Comparison of ENCODE assay signal across 1 cellular context in the genomic region with DNA sequence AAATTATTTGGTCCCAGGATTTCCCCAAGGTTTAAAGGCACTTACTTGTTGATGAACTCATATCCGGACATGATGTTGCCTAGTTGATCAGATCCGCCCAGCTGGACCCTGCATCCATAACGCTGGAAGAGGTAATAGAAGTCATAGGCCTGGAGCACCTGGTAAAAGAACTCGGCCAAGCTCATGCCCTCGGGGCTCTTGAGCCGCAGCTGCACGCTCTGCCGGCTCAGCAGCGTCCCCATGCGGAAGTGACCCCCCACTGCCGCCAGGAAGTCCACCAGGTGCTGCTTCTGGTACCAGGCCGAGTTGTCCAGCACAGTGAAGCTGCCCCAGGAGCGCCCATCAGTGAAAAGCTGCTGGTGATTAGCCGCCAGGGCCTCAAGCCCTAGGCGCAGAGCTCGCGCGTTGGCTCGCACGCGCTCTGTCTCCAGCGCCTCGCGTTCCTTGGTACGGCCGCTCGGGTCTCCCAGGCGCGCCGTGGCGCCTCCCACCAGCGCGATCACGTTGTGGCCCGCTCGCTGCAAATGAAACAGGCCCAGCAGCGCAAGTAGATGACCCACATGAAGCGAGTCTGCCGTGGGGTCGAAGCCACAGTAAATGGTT.
A peak's percentile ranks its signal among the peaks of the same experiment; 100 is the strongest.
TF ChIP-seq lines count a peak whose summit lies in the region.

No MANE protein-coding gene starts in this region.

TF ChIP-seq in K562, 482 proteins besides CTCF, POLR2A, EP300 and RAD21 (continued from another document and continues in another):
- TF ChIP-seq TGIF2 (CRISPR knock-in tag; IDR thresholded peaks at IDR 0.05) (0 out of 2 replicates have a peak, but pooled peaks have one; percentile 49), GABPA (tag; conservative IDR thresholded peaks at IDR 0.05; ENCODE audit: low read depth) (peak; percentile 71), ZEB2 (IDR thresholded peaks at IDR 0.05) (no peak), FOSL1 (tag; conservative IDR thresholded peaks at IDR 0.05) (peak; percentile 28; the same call in 1 of the 2 replicates), ZFP30 (CRISPR knock-in tag; IDR thresholded peaks at IDR 0.05; ENCODE audit: borderline replicate concordance) (no peak), ZNF324 (CRISPR knock-in tag; IDR thresholded peaks at IDR 0.05) (no peak), ZFPM2 (CRISPR knock-in tag; IDR thresholded peaks at IDR 0.05) (no peak), RCOR1 (IDR thresholded peaks at IDR 0.05; ENCODE audit: borderline replicate concordance in 1 of 2, low read depth in 2 of 2, low read length in 2 of 2) (peak in 1 of 2 experiments; percentile 26; a peak in 1 of 4 replicates), L3MBTL2 (IDR thresholded peaks at IDR 0.05) (peak; percentile 62), POLR3A (IDR thresholded peaks at IDR 0.05; ENCODE audit: borderline replicate concordance, extremely low read depth, insufficient read depth, insufficient read length) (no peak), ZNF507 (tag; conservative IDR thresholded peaks at IDR 0.05) (no peak), STAG1 (CRISPR knock-in tag; IDR thresholded peaks at IDR 0.05; ENCODE audit: borderline replicate concordance) (peak; percentile 85; the same call in 1 of the 2 replicates), TEAD1 (CRISPR knock-in tag; IDR thresholded peaks at IDR 0.05) (peak in 1 of 2 experiments; percentile 9; a peak in 1 of 4 replicates), SAP30 (IDR thresholded peaks at IDR 0.05; ENCODE audit: borderline replicate concordance, insufficient read depth, low read depth, low read length, poor library complexity, severe bottlenecking) (peak; percentile 42), NONO (IDR thresholded peaks at IDR 0.05; ENCODE audit: low read depth in 2 of 2, low read length in 1 of 2) (peak in 1 of 2 experiments; percentile 15; a peak in 1 of 4 replicates), HNRNPH1 (optimal IDR thresholded peaks at IDR 0.05; ENCODE audit: low read depth, low read length) (no peak), KAT7 (CRISPR knock-in tag; IDR thresholded peaks at IDR 0.05; ENCODE audit: borderline replicate concordance) (peak; percentile 87; the same call in 1 of the 2 replicates), JUND (IDR thresholded peaks at IDR 0.05; ENCODE audit: borderline replicate concordance, low read depth, low read length) (peak; percentile 23; the same call in 1 of the 2 replicates), JUND (tag; IDR thresholded peaks at IDR 0.05; ENCODE audit: borderline replicate concordance, low read depth, low read length) (no peak), MYC (IDR thresholded peaks at IDR 0.05; ENCODE audit: low read depth, low read length) (peak; percentile 80), MYC (CRISPR knock-in tag; IDR thresholded peaks at IDR 0.05; ENCODE audit: borderline replicate concordance, low read depth) (no peak), ZNF766 (CRISPR knock-in tag; conservative IDR thresholded peaks at IDR 0.05) (0 out of 2 replicates have a peak, but pooled peaks have one; percentile 17), HDAC1 (IDR thresholded peaks at IDR 0.05) (peak in 1 of 2 experiments; percentile 68; a peak in 2 of 4 replicates), TBP (optimal IDR thresholded peaks at IDR 0.05; ENCODE audit: low read depth, low read length) (peak; percentile 47), POLR2G (IDR thresholded peaks at IDR 0.05; ENCODE audit: low read depth, low read length) (peak; percentile 85; the same call in 1 of the 2 replicates), SMARCA5 (IDR thresholded peaks at IDR 0.05) (peak; percentile 31; the same call in 1 of the 2 replicates), CHD4 (IDR thresholded peaks at IDR 0.05; ENCODE audit: insufficient read depth, insufficient replicate concordance, low read depth, low read length, poor library complexity, severe bottlenecking) (no peak), KLF13 (tag; IDR thresholded peaks at IDR 0.05; ENCODE audit: borderline replicate concordance, low read depth) (no peak)
- TF ChIP-seq, protein P1, sequence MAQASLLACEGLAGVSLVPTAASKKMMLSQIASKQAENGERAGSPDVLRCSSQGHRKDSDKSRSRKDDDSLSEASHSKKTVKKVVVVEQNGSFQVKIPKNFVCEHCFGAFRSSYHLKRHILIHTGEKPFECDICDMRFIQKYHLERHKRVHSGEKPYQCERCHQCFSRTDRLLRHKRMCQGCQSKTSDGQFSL (CRISPR knock-in tag; IDR thresholded peaks at IDR 0.05): 0 out of 2 replicates have a peak, but pooled peaks have one; percentile 53
- TF ChIP-seq, protein P1 (tag; IDR thresholded peaks at IDR 0.05): no peak
- TF ChIP-seq, protein P2, sequence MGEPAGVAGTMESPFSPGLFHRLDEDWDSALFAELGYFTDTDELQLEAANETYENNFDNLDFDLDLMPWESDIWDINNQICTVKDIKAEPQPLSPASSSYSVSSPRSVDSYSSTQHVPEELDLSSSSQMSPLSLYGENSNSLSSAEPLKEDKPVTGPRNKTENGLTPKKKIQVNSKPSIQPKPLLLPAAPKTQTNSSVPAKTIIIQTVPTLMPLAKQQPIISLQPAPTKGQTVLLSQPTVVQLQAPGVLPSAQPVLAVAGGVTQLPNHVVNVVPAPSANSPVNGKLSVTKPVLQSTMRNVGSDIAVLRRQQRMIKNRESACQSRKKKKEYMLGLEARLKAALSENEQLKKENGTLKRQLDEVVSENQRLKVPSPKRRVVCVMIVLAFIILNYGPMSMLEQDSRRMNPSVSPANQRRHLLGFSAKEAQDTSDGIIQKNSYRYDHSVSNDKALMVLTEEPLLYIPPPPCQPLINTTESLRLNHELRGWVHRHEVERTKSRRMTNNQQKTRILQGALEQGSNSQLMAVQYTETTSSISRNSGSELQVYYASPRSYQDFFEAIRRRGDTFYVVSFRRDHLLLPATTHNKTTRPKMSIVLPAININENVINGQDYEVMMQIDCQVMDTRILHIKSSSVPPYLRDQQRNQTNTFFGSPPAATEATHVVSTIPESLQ (CRISPR knock-in tag; IDR thresholded peaks at IDR 0.05): peak; percentile 80; the same call in 1 of the 2 replicates
- TF ChIP-seq, protein P3, sequence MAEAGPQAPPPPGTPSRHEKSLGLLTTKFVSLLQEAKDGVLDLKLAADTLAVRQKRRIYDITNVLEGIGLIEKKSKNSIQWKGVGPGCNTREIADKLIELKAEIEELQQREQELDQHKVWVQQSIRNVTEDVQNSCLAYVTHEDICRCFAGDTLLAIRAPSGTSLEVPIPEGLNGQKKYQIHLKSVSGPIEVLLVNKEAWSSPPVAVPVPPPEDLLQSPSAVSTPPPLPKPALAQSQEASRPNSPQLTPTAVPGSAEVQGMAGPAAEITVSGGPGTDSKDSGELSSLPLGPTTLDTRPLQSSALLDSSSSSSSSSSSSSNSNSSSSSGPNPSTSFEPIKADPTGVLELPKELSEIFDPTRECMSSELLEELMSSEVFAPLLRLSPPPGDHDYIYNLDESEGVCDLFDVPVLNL (CRISPR knock-in tag; IDR thresholded peaks at IDR 0.05; ENCODE audit: low read depth): no peak
- TF ChIP-seq, protein P4, sequence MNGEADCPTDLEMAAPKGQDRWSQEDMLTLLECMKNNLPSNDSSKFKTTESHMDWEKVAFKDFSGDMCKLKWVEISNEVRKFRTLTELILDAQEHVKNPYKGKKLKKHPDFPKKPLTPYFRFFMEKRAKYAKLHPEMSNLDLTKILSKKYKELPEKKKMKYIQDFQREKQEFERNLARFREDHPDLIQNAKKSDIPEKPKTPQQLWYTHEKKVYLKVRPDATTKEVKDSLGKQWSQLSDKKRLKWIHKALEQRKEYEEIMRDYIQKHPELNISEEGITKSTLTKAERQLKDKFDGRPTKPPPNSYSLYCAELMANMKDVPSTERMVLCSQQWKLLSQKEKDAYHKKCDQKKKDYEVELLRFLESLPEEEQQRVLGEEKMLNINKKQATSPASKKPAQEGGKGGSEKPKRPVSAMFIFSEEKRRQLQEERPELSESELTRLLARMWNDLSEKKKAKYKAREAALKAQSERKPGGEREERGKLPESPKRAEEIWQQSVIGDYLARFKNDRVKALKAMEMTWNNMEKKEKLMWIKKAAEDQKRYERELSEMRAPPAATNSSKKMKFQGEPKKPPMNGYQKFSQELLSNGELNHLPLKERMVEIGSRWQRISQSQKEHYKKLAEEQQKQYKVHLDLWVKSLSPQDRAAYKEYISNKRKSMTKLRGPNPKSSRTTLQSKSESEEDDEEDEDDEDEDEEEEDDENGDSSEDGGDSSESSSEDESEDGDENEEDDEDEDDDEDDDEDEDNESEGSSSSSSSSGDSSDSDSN (IDR thresholded peaks at IDR 0.05; ENCODE audit: borderline replicate concordance in 1 of 2, low read depth in 2 of 2, low read length in 2 of 2): peak in 1 of 2 experiments; percentile 64; a peak in 1 of 4 replicates
- TF ChIP-seq, protein P5, sequence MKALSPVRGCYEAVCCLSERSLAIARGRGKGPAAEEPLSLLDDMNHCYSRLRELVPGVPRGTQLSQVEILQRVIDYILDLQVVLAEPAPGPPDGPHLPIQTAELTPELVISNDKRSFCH (CRISPR knock-in tag; IDR thresholded peaks at IDR 0.05): no peak
- TF ChIP-seq, protein P5 (tag; IDR thresholded peaks at IDR 0.05): peak; percentile 21
- TF ChIP-seq, protein P6, sequence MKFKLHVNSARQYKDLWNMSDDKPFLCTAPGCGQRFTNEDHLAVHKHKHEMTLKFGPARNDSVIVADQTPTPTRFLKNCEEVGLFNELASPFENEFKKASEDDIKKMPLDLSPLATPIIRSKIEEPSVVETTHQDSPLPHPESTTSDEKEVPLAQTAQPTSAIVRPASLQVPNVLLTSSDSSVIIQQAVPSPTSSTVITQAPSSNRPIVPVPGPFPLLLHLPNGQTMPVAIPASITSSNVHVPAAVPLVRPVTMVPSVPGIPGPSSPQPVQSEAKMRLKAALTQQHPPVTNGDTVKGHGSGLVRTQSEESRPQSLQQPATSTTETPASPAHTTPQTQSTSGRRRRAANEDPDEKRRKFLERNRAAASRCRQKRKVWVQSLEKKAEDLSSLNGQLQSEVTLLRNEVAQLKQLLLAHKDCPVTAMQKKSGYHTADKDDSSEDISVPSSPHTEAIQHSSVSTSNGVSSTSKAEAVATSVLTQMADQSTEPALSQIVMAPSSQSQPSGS (CRISPR knock-in tag; IDR thresholded peaks at IDR 0.05): 0 out of 2 replicates have a peak, but pooled peaks have one; percentile 17
- TF ChIP-seq, protein P7, sequence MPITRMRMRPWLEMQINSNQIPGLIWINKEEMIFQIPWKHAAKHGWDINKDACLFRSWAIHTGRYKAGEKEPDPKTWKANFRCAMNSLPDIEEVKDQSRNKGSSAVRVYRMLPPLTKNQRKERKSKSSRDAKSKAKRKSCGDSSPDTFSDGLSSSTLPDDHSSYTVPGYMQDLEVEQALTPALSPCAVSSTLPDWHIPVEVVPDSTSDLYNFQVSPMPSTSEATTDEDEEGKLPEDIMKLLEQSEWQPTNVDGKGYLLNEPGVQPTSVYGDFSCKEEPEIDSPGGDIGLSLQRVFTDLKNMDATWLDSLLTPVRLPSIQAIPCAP (CRISPR knock-in tag; IDR thresholded peaks at IDR 0.05; ENCODE audit: borderline replicate concordance): 0 out of 2 replicates have a peak, but pooled peaks have one; percentile 31
- TF ChIP-seq, protein P8, sequence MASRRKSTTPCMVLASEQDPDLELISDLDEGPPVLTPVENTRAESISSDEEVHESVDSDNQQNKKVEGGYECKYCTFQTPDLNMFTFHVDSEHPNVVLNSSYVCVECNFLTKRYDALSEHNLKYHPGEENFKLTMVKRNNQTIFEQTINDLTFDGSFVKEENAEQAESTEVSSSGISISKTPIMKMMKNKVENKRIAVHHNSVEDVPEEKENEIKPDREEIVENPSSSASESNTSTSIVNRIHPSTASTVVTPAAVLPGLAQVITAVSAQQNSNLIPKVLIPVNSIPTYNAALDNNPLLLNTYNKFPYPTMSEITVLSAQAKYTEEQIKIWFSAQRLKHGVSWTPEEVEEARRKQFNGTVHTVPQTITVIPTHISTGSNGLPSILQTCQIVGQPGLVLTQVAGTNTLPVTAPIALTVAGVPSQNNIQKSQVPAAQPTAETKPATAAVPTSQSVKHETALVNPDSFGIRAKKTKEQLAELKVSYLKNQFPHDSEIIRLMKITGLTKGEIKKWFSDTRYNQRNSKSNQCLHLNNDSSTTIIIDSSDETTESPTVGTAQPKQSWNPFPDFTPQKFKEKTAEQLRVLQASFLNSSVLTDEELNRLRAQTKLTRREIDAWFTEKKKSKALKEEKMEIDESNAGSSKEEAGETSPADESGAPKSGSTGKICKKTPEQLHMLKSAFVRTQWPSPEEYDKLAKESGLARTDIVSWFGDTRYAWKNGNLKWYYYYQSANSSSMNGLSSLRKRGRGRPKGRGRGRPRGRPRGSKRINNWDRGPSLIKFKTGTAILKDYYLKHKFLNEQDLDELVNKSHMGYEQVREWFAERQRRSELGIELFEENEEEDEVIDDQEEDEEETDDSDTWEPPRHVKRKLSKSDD (conservative IDR thresholded peaks at IDR 0.05; ENCODE audit: low read length): no peak
- TF ChIP-seq, protein P9, sequence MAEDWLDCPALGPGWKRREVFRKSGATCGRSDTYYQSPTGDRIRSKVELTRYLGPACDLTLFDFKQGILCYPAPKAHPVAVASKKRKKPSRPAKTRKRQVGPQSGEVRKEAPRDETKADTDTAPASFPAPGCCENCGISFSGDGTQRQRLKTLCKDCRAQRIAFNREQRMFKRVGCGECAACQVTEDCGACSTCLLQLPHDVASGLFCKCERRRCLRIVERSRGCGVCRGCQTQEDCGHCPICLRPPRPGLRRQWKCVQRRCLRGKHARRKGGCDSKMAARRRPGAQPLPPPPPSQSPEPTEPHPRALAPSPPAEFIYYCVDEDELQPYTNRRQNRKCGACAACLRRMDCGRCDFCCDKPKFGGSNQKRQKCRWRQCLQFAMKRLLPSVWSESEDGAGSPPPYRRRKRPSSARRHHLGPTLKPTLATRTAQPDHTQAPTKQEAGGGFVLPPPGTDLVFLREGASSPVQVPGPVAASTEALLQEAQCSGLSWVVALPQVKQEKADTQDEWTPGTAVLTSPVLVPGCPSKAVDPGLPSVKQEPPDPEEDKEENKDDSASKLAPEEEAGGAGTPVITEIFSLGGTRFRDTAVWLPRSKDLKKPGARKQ (CRISPR knock-in tag; IDR thresholded peaks at IDR 0.05): no peak
- TF ChIP-seq, protein P10, sequence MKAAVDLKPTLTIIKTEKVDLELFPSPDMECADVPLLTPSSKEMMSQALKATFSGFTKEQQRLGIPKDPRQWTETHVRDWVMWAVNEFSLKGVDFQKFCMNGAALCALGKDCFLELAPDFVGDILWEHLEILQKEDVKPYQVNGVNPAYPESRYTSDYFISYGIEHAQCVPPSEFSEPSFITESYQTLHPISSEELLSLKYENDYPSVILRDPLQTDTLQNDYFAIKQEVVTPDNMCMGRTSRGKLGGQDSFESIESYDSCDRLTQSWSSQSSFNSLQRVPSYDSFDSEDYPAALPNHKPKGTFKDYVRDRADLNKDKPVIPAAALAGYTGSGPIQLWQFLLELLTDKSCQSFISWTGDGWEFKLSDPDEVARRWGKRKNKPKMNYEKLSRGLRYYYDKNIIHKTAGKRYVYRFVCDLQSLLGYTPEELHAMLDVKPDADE (conservative IDR thresholded peaks at IDR 0.05; ENCODE audit: control insufficient read depth, low read depth, low read length): peak; percentile 66; the same call in 1 of the 2 replicates
